ENCODE assay signal across 21 cellular contexts in genomic region chr11:8041576-8041975, GRCh38. TPM values are rescaled to one million over a fixed set of nuclear protein-coding genes. Genes with fewer than 3 reads are reported as not detected.
"Had no signal": no experiment of that assay in that cellular context is flagged by ENCODE, and none has a peak within 500 bp of the region (broad histone marks: within the 10 kb centered on the region; RNA-seq: fewer than 3 reads in every experiment).

No MANE protein-coding gene starts in this region.

- H3K9me3 ChIP-seq: SK-N-SH had no signal

- H3K27ac ChIP-seq: RWPE1 had no signal

- DNase-seq: IMR-90, Karpas-422, KG1, MM.1S, NCI-H1092 treated with DMSO at 0.1 percent for 48 hours, NCI-H1436, NCI-H187, NCI-H2029, NCI-H2081 treated with DMSO at 0.1 percent for 48 hours, NCI-H2171, NCI-H226, NCI-H446, NCI-H510A, NCI-H524 treated with DMSO at 0.1 percent for 48 hours, NCI-H69, NCI-H774, PC-3, SHP77, SK-N-SH had no signal

- H3K4me2 ChIP-seq: SK-N-SH had no signal

- H3K9ac ChIP-seq: SK-N-SH had no signal

RNA-seq across cellular contexts. Expression of gene TUB, which starts 39.4 kb away (rescaled TPM):
- total RNA-seq: OCI-LY7 had no signal
